ENCODE assay signal across 17 cellular contexts in the genomic region with DNA sequence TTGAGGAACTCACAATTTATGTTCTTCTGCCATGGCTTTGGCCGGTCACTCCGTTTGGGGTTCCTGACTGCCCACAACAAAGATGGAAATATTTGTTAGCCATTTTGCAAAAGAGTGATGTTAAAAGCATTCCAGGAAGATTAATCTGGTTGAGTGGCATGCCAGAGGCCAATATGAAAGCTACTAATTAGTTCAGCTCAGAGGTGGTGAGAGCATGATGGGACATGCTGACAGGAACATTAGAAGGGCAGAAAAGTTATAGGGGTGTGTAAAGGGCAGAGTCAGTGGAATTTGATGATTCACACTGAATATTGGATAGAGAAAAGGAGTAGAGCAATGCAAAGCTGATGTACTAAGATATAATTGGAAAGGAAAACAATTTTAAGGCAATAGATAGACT.
"Had no signal": no experiment of that assay in that cellular context is flagged by ENCODE, and none has a peak within 500 bp of the region (broad histone marks: within the 10 kb centered on the region; RNA-seq: fewer than 3 reads in every experiment).

No MANE protein-coding gene starts in this region.

- H3K4me2 ChIP-seq: hepatocyte had no signal

- FAIRE-seq: endometrium, islet of Langerhans had no signal

- H3K9me3 ChIP-seq: colonic mucosa had no signal

- H3K79me2 ChIP-seq: hepatocyte, parathyroid adenoma had no signal

- H3K4me3 ChIP-seq: colonic mucosa, esophagus muscularis mucosa, hepatocyte, lung had no signal

- H3K27ac ChIP-seq: colonic mucosa, esophagus muscularis mucosa, hepatocyte, parathyroid adenoma had no signal

- H3K27me3 ChIP-seq: colonic mucosa, esophagus muscularis mucosa, hepatocyte had no signal

- H2AFZ ChIP-seq: hepatocyte, parathyroid adenoma had no signal

- H3K9ac ChIP-seq: parathyroid adenoma had no signal

- H3K4me1 ChIP-seq: colonic mucosa, parathyroid adenoma had no signal

- H3K36me3 ChIP-seq: colonic mucosa, esophagus muscularis mucosa had no signal

- DNase-seq: activated B cell treated with CpG ODN at 0.5 μM for 24 hours; activated CD4-positive, alpha-beta T cell treated with anti-CD3 and anti-CD28 coated beads, Interleukin-2, amount 10 ng/mL, durations not matched to agents 24 days and 14 days; activated CD8-positive, alpha-beta T cell treated with anti-CD3 and anti-CD28 coated beads for 36 hours; activated naive CD4-positive, alpha-beta T cell; activated naive CD8-positive, alpha-beta T cell treated with anti-CD3 and anti-CD28 coated beads for 36 hours; activated T-cell treated with anti-CD3 and anti-CD28 coated beads, Interleukin-2, amount 50 U/mL, for 1 hour; amniotic stem cell; colonic mucosa; stimulated activated CD8-positive, alpha-beta memory T cell treated with anti-CD3 and anti-CD28 coated beads, Interleukin-4, amount 100 ng/mL, for 48 hours; stimulated activated naive CD4-positive, alpha-beta T cell had no signal

- ATAC-seq: activated CD8-positive, alpha-beta T cell treated with anti-CD3 and anti-CD28 coated beads for 36 hours; activated T-helper 17 cell treated with anti-CD3 and anti-CD28 coated beads, Interleukin-2, amount 50 U/mL, for 72 hours had no signal
